ENCODE assay signal across 18 cellular contexts in genomic region chr10:30079423-30079822, GRCh38. TPM values are rescaled to one million over a fixed set of nuclear protein-coding genes. Genes with fewer than 3 reads are reported as not detected.
DNase-seq lines count a peak whose midpoint lies in the region; ATAC-seq and TF ChIP-seq lines count a peak whose summit lies in the region.
"Had no signal": no experiment of that assay in that cellular context is flagged by ENCODE, and none has a peak within 500 bp of the region (broad histone marks: within the 10 kb centered on the region; RNA-seq: fewer than 3 reads in every experiment).

No MANE protein-coding gene starts in this region.

- H3K4me2 ChIP-seq in SK-N-SH: no peak overlapping the region

- H3K4me1 ChIP-seq in SK-N-SH (ENCODE audit: control insufficient read depth in 1 of 2, insufficient read depth in 2 of 2, low read depth in 1 of 2, low read length in 1 of 2): 0 out of 4 replicates have a peak, but pooled peaks cover 0 to 5% of the 10 kb centered on the region in 2 experiments

- H3K9ac ChIP-seq in SK-N-SH: no peak overlapping the region
- H3K9ac ChIP-seq: GM23248 had no signal

- H2AFZ ChIP-seq in SK-N-SH (ENCODE audit: low read depth): no peak overlapping the region
- H2AFZ ChIP-seq: GM23248 had no signal

- no peaks in the 10 kb centered on the region for H3K36me3 ChIP-seq in SK-N-SH (replicated peaks in 1 of 2; ENCODE audit: control insufficient read depth in 1 of 2, insufficient read depth in 2 of 2, low read length in 1 of 2)

- no peak for TF ChIP-seq EP300 in SK-N-SH (IDR thresholded peaks at IDR 0.05; ENCODE audit: borderline replicate concordance in 1 of 2, low read depth in 1 of 2, low read length in 1 of 2)

- peaks cover 3% of the 10 kb centered on the region; the same call in 1 of the 2 replicates for H3K4me1 Mint-ChIP-seq in WTC11
- peaks cover 12% of the 10 kb centered on the region for H3K4me1 Mint-ChIP-seq in neural crest cell

- TF ChIP-seq RAD21 in SK-N-SH (IDR thresholded peaks at IDR 0.05; ENCODE audit: low read length): no peak

- no peaks in the 10 kb centered on the region for H3K79me2 ChIP-seq in SK-N-SH (ENCODE audit: insufficient read depth)

- WGBS in SK-N-SH (ENCODE audit: low lambda C conversion rate): 0% methylated on average over 1 of the region's 1 CpG

- H3F3A ChIP-seq in SK-N-SH (replicated peaks; ENCODE audit: insufficient read depth): no peaks in the 10 kb centered on the region

- ATAC-seq in SK-N-SH treated with all-trans-retinoic acid at 6 μM for 48 hours: no peak
- ATAC-seq in WTC11: no peak
- ATAC-seq in GM18519 (IDR thresholded peaks at IDR 0.05; ENCODE audit: low FRiP score, unreplicated experiment): no peak

- H3K27me3 Mint-ChIP-seq in WTC11 (ENCODE audit: low read depth) (no peaks in the 10 kb centered on the region; the same call in 1 of the 2 replicates), neural crest cell (ENCODE audit: low read depth) (peaks cover 13% of the 10 kb centered on the region)

- POLR2A ChIA-PET in SK-N-SH (lab: Yijun Ruan, JAX) (no interaction called here), WTC11 (lab: Charles Lee) (interaction anchor here (0.8 kb wide), 1 partner anchor 461 kb away, joined by 5 read pairs; no protein-coding TSS in a partner anchor)

- no peak for TF ChIP-seq CTCF in SK-N-SH (IDR thresholded peaks at IDR 0.05)
- TF ChIP-seq CTCF in WTC11 (IDR thresholded peaks at IDR 0.05): no peak
- no peak for TF ChIP-seq CTCF in neural crest cell (conservative IDR thresholded peaks at IDR 0.05)

- H3K9me2 ChIP-seq in SK-N-SH: no peaks in the 10 kb centered on the region

- no peaks in the 10 kb centered on the region for H4K20me1 ChIP-seq in SK-N-SH (ENCODE audit: insufficient read depth)

- H3K27me3 ChIP-seq in SK-N-SH (ENCODE audit: insufficient read depth): no peaks in the 10 kb centered on the region

- DNase-seq in SK-N-SH (no peak), WTC11 (ENCODE audit: low spot score) (no peak), neural crest cell (ENCODE audit: low read depth, low spot score) (no peak), HuH-7 (ENCODE audit: low spot score) (no peak), T-helper 1 cell (no peak)
- DNase-seq: ACHN; C1 segment of cervical spinal cord; Calu3; CD4-positive, alpha-beta T cell; DMS79 treated with DMSO at 0.1 percent for 48 hours; EL; GDM1; H7; Karpas-422 had no signal

- H3K9me3 Mint-ChIP-seq in WTC11: peaks cover 5% of the 10 kb centered on the region
- H3K9me3 Mint-ChIP-seq in neural crest cell: peaks cover 2% of the 10 kb centered on the region
- H3K9me3 Mint-ChIP-seq: CD4-positive, alpha-beta T cell had no signal

- H3K36me3 Mint-ChIP-seq in WTC11: no peaks in the 10 kb centered on the region
- H3K36me3 Mint-ChIP-seq in neural crest cell (ENCODE audit: low read depth): no peaks in the 10 kb centered on the region

- CTCF ChIA-PET in SK-N-SH (lab: Yijun Ruan, JAX): no interaction called here
- CTCF ChIA-PET in WTC11 (lab: Charles Lee): no interaction called here

- H3K9me3 ChIP-seq in SK-N-SH: no peaks in the 10 kb centered on the region

- H3K4me3 ChIP-seq in SK-N-SH (ENCODE audit: low read depth in 2 of 2, low read length in 1 of 2): no peak overlapping the region
- H3K4me3 ChIP-seq: GM23248 had no signal

- no peak overlapping the region for H3K27ac ChIP-seq in SK-N-SH (ENCODE audit: low read depth in 2 of 2, low read length in 1 of 2)
- H3K27ac ChIP-seq: 22Rv1, GM23248 had no signal

- H3K4me3 Mint-ChIP-seq in WTC11 (no peak overlapping the region), neural crest cell (no peak overlapping the region)
- H3K4me3 Mint-ChIP-seq: CD4-positive, alpha-beta T cell had no signal

- H3K27ac Mint-ChIP-seq in WTC11 (no peak overlapping the region), neural crest cell (ENCODE audit: unreplicated experiment) (peak overlapping the region; percentile 31)
- H3K27ac Mint-ChIP-seq: CD4-positive, alpha-beta T cell had no signal

TF ChIP-seq in SK-N-SH, 30 proteins besides CTCF, POLR2A, EP300 and RAD21:
- TF ChIP-seq USF1 (IDR thresholded peaks at IDR 0.05; ENCODE audit: borderline replicate concordance, low read depth) (peak; percentile 54; the same call in 1 of the 2 replicates), NRF1 (IDR thresholded peaks at IDR 0.05; ENCODE audit: low read depth, low read length) (no peak), ELF1 (IDR thresholded peaks at IDR 0.05) (no peak)

TF ChIP-seq in SK-N-SH treated with all-trans-retinoic acid at 6 μM for 48 hours, 23 proteins besides CTCF, POLR2A, EP300 and RAD21 (continues in another document):
- TF ChIP-seq SNAI2 (CRISPR knock-in tag; IDR thresholded peaks at IDR 0.05): no peak
- no peak for TF ChIP-seq ZFP3 (CRISPR knock-in tag; IDR thresholded peaks at IDR 0.05)
- TF ChIP-seq ZNF565 (CRISPR knock-in tag; conservative IDR thresholded peaks at IDR 0.05; ENCODE audit: low read depth): no peak
- no peak for TF ChIP-seq TSHZ2 (CRISPR knock-in tag; IDR thresholded peaks at IDR 0.05)
- no peak for TF ChIP-seq OSR1 (CRISPR knock-in tag; IDR thresholded peaks at IDR 0.05)
- TF ChIP-seq ZC3H10 (CRISPR knock-in tag; IDR thresholded peaks at IDR 0.05): no peak

TF ChIP-seq in WTC11, 78 proteins besides CTCF, POLR2A, EP300 and RAD21:
- no peak for TF ChIP-seq RELA (CRISPR knock-in tag; IDR thresholded peaks at IDR 0.05; ENCODE audit: borderline replicate concordance)
- peak; percentile 29; the same call in 1 of the 2 replicates for TF ChIP-seq NFYB (CRISPR knock-in tag; conservative IDR thresholded peaks at IDR 0.05; ENCODE audit: low read depth)
- TF ChIP-seq EMX1 (CRISPR knock-in tag; IDR thresholded peaks at IDR 0.05): no peak
- TF ChIP-seq, protein P1, sequence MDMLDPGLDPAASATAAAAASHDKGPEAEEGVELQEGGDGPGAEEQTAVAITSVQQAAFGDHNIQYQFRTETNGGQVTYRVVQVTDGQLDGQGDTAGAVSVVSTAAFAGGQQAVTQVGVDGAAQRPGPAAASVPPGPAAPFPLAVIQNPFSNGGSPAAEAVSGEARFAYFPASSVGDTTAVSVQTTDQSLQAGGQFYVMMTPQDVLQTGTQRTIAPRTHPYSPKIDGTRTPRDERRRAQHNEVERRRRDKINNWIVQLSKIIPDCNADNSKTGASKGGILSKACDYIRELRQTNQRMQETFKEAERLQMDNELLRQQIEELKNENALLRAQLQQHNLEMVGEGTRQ (CRISPR knock-in tag; IDR thresholded peaks at IDR 0.05): peak; percentile 63
TF ChIP-seq in WTC11: peak in this region for 2.

RNA-seq across cellular contexts. Expression of gene JCAD, which starts 20.0 kb away (rescaled TPM):
- 19.0 and 25.7 TPM in 2 replicates for polyA plus RNA-seq in SK-N-SH (2012; rRNA removed)
- 17.8 and 20.9 TPM in 2 replicates for polyA plus RNA-seq in SK-N-SH (2012; cell fraction: cytosol; rRNA removed)
- polyA plus RNA-seq in SK-N-SH (2012; cell fraction: nucleus; rRNA removed): 15.7 and 25.0 TPM in 2 replicates
- 1.7 to 2.2 TPM (median 1.8 TPM) in 3 replicates for total RNA-seq in WTC11 (2021)
- 0.61 and 1.2 TPM in 2 replicates for total RNA-seq in neural crest cell
- total RNA-seq: CD4-positive, alpha-beta T cell had no signal
